ENCODE assay signal across 9 cellular contexts in genomic region chr19:18339703-18340102, GRCh38. TPM values are rescaled to one million over a fixed set of nuclear protein-coding genes. Genes with fewer than 3 reads are reported as not detected.
DNase-seq lines count a peak whose midpoint lies in the region; TF ChIP-seq lines count a peak whose summit lies in the region.
"Had no signal": no experiment of that assay in that cellular context is flagged by ENCODE, and none has a peak within 500 bp of the region (broad histone marks: within the 10 kb centered on the region; RNA-seq: fewer than 3 reads in every experiment).

No MANE protein-coding gene starts in this region.

- peaks cover 33% of the 10 kb centered on the region for H3K4me1 Mint-ChIP-seq in brain

- H3K9me3 ChIP-seq in MM.1S (replicated peaks; ENCODE audit: insufficient read depth, low read length), result no peaks in the 10 kb centered on the region

- no peaks in the 10 kb centered on the region for H4K20me1 ChIP-seq in MM.1S (ENCODE audit: insufficient read depth, low read length)

- H3K36me3 Mint-ChIP-seq in brain, result peaks cover 3% of the 10 kb centered on the region

- TF ChIP-seq CTCF in MM.1S (IDR thresholded peaks at IDR 0.05; ENCODE audit: low read length) (peak; percentile 46), brain (conservative IDR thresholded peaks at IDR 0.05) (peak in 1 of 2 experiments; percentile 21)

- peak overlapping the region; percentile 47; the same call in 1 of the 2 replicates for H3K9ac ChIP-seq in MM.1S (ENCODE audit: low read length)

- peak overlapping the region; percentile 80 to 97 (median 89) for H3K27ac Mint-ChIP-seq in brain

- H3K4me3 Mint-ChIP-seq in brain, result peak overlapping the region; percentile 83 to 96 (median 89)

- H3K4me1 ChIP-seq in MM.1S (ENCODE audit: low read length), result 0 out of 2 replicates have a peak, but pooled peaks cover 4% of the 10 kb centered on the region

- no peak overlapping the region for H3K27ac ChIP-seq in MM.1S (ENCODE audit: low read length)

- DNase-seq in NOMO-1 treated with DMSO at 0.1 percent for 48 hours (lab: John Stamatoyannopoulos, UW; ENCODE audit: unreplicated experiment) (peak; percentile 21), NOMO-1 treated with dmso at 0.1 percent for 144 hours (lab: John Stamatoyannopoulos, UW; ENCODE audit: unreplicated experiment) (no peak), MM.1S (peak; percentile 43), myocyte (ENCODE audit: low read depth) (peak; percentile 42), NCI-H226 (no peak), NCI-H1105 treated with DMSO at 0.1 percent for 48 hours (lab: John Stamatoyannopoulos, UW) (no peak)
- DNase-seq in stimulated activated CD8-positive, alpha-beta memory T cell treated with anti-CD3 and anti-CD28 coated beads, Interleukin-4, amount 100 ng/mL, for 48 hours, result no peak

- peaks cover 0 to 3% (median 0%) of the 10 kb centered on the region in 5 experiments for H3K9me3 Mint-ChIP-seq in brain

- H3K9me2 ChIP-seq in MM.1S (replicated peaks; ENCODE audit: insufficient read depth, low read length), result no peaks in the 10 kb centered on the region

- peaks cover 16% of the 10 kb centered on the region for H3K27me3 Mint-ChIP-seq in brain

- peak overlapping the region; percentile 99 for H2AFZ ChIP-seq in MM.1S (ENCODE audit: low read length)

- H3K27me3 ChIP-seq in MM.1S (replicated peaks; ENCODE audit: insufficient read depth, low read length), result peaks cover 7% of the 10 kb centered on the region

- H3K4me2 ChIP-seq in MM.1S (ENCODE audit: low read depth, low read length), result peak overlapping the region; percentile 100

- H3K36me3 ChIP-seq in MM.1S (replicated peaks; ENCODE audit: insufficient read depth, low read length), result no peaks in the 10 kb centered on the region

- H3K79me2 ChIP-seq in MM.1S (ENCODE audit: low read length), result 0 out of 2 replicates have a peak, but pooled peaks cover 5% of the 10 kb centered on the region

- peak overlapping the region; percentile 92 for H3K4me3 ChIP-seq in MM.1S (ENCODE audit: low read length)

- peaks cover 4% of the 10 kb centered on the region; the same call in 1 of the 2 replicates for H3F3A ChIP-seq in MM.1S (ENCODE audit: insufficient read depth, low read length)

RNA-seq across cellular contexts. Expression of gene PGPEP1, which starts 0.7 kb away (rescaled TPM):
- 30.4 TPM for polyA plus RNA-seq in brain (ENCODE audit: insufficient read depth, low read depth, low replicate concordance)
- total RNA-seq in myocyte, result 32.1 and 47.9 TPM in 2 replicates
- polyA plus RNA-seq in myocyte (2012), result 30.6 TPM

RNA-seq across cellular contexts. Expression of gene LSM4, which starts 16.8 kb away (rescaled TPM):
- polyA plus RNA-seq in brain (ENCODE audit: insufficient read depth, low read depth, low replicate concordance), result 231 TPM
- total RNA-seq in myocyte, result 290 and 353 TPM in 2 replicates
- 213 TPM for polyA plus RNA-seq in myocyte (2012)

RNA-seq across cellular contexts. Expression of gene GDF15, which starts 46.3 kb away (rescaled TPM):
- 5.2 TPM for polyA plus RNA-seq in brain (ENCODE audit: insufficient read depth, low read depth, low replicate concordance)
- 104 and 116 TPM in 2 replicates for total RNA-seq in myocyte
- polyA plus RNA-seq in myocyte (2012), result 143 TPM

RNA-seq across cellular contexts. Expression of gene LRRC25, which starts 57.7 kb away (rescaled TPM):
- 0.83 TPM for polyA plus RNA-seq in brain (ENCODE audit: insufficient read depth, low read depth, low replicate concordance)
- not detected in 2 replicates for total RNA-seq in myocyte
- not detected for polyA plus RNA-seq in myocyte (2012)
- total RNA-seq: bronchial epithelial cell had no signal

RNA-seq across cellular contexts. Expression of gene JUND, which starts 58.3 kb away (rescaled TPM):
- polyA plus RNA-seq in brain (ENCODE audit: insufficient read depth, low read depth, low replicate concordance), result 159 TPM
- 244 and 299 TPM in 2 replicates for total RNA-seq in myocyte
- 75.8 TPM for polyA plus RNA-seq in myocyte (2012)

Comparison
In these comparisons a context has a peak if more than half of its experiments do, and no peak if none do; other contexts are left out.
1. DNase-seq: peak in NOMO-1 treated with DMSO at 0.1 percent for 48 hours (single experiment), MM.1S (single experiment) and myocyte (single experiment); none in NOMO-1 treated with dmso at 0.1 percent for 144 hours (single experiment), stimulated activated CD8-positive, alpha-beta memory T cell treated with anti-CD3 and anti-CD28 coated beads, Interleukin-4, amount 100 ng/mL, for 48 hours (single experiment), NCI-H226 (single experiment) and NCI-H1105 treated with DMSO at 0.1 percent for 48 hours (single experiment).